ENCODE assay signal across 8 cellular contexts in genomic region chr3:67113802-67114407, GRCh38.
A peak's percentile ranks its signal among the peaks of the same experiment; 100 is the strongest.
DNase-seq lines count a peak whose midpoint lies in the region; ATAC-seq and FAIRE-seq lines count a peak whose summit lies in the region.

No MANE protein-coding gene starts in this region.

- peak; percentile 97 for ATAC-seq in GM19455 (IDR thresholded peaks at IDR 0.05; ENCODE audit: unreplicated experiment)
- ATAC-seq in HG03520 (IDR thresholded peaks at IDR 0.05; ENCODE audit: unreplicated experiment) = peak; percentile 95

- FAIRE-seq in endometrium (lab: Jason Lieb, UNC) = peak; percentile 67

- DNase-seq in COLO829 (ENCODE audit: low spot score) (peak; percentile 83), NCI-H82 treated with DMSO at 0.1 percent for 48 hours (lab: John Stamatoyannopoulos, UW; ENCODE audit: unreplicated experiment) (peak; percentile 51), midbrain (lab: John Stamatoyannopoulos, UW) (peak; percentile 85)
- peak; percentile 36 to 52 for DNase-seq in activated CD8-positive, alpha-beta memory T cell treated with anti-CD3 and anti-CD28 coated beads for 1 hour (ENCODE audit: extremely low read depth in 1 of 2, low read depth in 1 of 2)
- DNase-seq in stimulated activated CD8-positive, alpha-beta memory T cell treated with anti-CD3 and anti-CD28 coated beads, Interleukin-4, amount 100 ng/mL, for 4 hours (ENCODE audit: low read depth in 2 of 2, low spot score in 1 of 2) = peak; percentile 54 to 76

Comparison
In these comparisons a context has a peak if more than half of its experiments do, and no peak if none do; other contexts are left out.
1. Peak in every context shown above with its lines: DNase-seq and ATAC-seq.